ENCODE assay signal across 11 cellular contexts in the genomic region with DNA sequence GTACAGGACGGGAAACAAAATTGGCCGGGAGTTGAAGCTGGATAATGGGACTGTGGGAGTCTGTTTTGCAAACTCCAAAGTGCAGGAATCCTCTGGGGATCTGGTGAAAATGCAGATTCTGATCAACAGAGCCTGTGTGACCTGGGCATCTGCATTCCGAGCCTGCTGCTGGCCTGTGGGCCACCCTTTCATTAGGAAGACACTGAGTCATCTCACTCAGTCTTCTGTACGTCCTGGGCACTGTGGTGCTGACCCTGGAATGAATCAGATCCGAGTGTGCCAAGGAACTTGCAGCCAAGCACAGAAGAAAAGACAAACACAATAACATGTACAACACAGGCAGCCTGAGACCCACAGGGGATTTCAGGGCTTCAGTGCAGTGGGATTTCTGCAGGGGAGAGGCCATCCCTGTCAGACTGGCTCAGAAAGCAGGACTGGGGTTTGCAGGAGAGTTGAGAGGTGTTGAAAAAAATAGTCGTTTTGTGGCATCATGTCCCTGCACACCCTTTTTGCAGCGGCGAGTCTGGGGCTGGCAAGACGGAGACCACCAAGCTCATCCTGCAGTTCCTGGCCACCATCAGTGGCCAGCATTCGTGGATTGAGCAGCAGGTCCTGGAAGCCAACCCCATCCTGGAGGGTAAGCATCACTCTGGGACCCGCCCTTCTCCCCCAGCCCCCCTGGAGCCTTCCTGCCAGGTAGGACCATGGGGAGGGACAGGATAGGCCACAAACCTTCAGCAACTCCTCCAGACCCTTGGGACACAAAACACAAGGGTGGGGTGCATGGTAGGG. TPM values are rescaled to one million over a fixed set of nuclear protein-coding genes. Genes with fewer than 3 reads are reported as not detected.
DNase-seq lines count a peak whose midpoint lies in the region; ATAC-seq and TF ChIP-seq lines count a peak whose summit lies in the region.
"Had no signal": no experiment of that assay in that cellular context is flagged by ENCODE, and none has a peak within 500 bp of the region (broad histone marks: within the 10 kb centered on the region; RNA-seq: fewer than 3 reads in every experiment).

No MANE protein-coding gene starts in this region.

- H3K36me3 Mint-ChIP-seq in activated CD4-positive, alpha-beta T cell treated with anti-CD3 and anti-CD28 coated beads for 36 hours (ENCODE audit: low read depth) = no peaks in the 10 kb centered on the region
- H3K36me3 Mint-ChIP-seq: immature natural killer cell had no signal

- BruUV-seq in A673 (replicated peaks; lab: Mats Ljungman, UMichigan) = no TSS peak

- POLR2A ChIA-PET in SK-N-SH (lab: Yijun Ruan, JAX) (no interaction called here), A673 (lab: Charles Lee; ENCODE audit: low non-redundant PET) (no interaction called here)
- POLR2A ChIA-PET in activated CD4-positive, alpha-beta T cell treated with anti-CD3 and anti-CD28 coated beads for 36 hours (lab: Charles Lee) = no interaction called here

- H3K9me3 ChIP-seq in SK-N-SH (no peaks in the 10 kb centered on the region), A673 (ENCODE audit: low read depth, low read length, poor library complexity, severe bottlenecking) (no peaks in the 10 kb centered on the region)

- H3K27me3 Mint-ChIP-seq in activated CD4-positive, alpha-beta T cell treated with anti-CD3 and anti-CD28 coated beads for 36 hours = peaks cover 2% of the 10 kb centered on the region

- H3K27ac ChIP-seq in SK-N-SH (ENCODE audit: low read depth in 2 of 2, low read length in 1 of 2) (no peak overlapping the region), A673 (ENCODE audit: low read depth, low read length, poor library complexity, severe bottlenecking) (no peak overlapping the region)
- H3K27ac ChIP-seq: parathyroid adenoma had no signal

- no peaks in the 10 kb centered on the region for H3K27me3 ChIP-seq in SK-N-SH (ENCODE audit: insufficient read depth)
- H3K27me3 ChIP-seq in A673 (replicated peaks; ENCODE audit: insufficient read depth, low read depth, low read length, poor library complexity) = no peaks in the 10 kb centered on the region

- H3K4me1 ChIP-seq in SK-N-SH (ENCODE audit: control insufficient read depth in 1 of 2, insufficient read depth in 2 of 2, low read depth in 1 of 2, low read length in 1 of 2) (peaks cover 0 to 8% of the 10 kb centered on the region in 2 experiments; a peak in 2 of 4 replicates), A673 (ENCODE audit: insufficient read depth, low read length, poor library complexity, severe bottlenecking) (no peaks in the 10 kb centered on the region)
- H3K4me1 ChIP-seq: parathyroid adenoma had no signal

- TF ChIP-seq RAD21 in SK-N-SH (IDR thresholded peaks at IDR 0.05; ENCODE audit: low read length) = no peak

- H3K4me3 Mint-ChIP-seq in activated CD4-positive, alpha-beta T cell treated with anti-CD3 and anti-CD28 coated beads for 36 hours = no peak overlapping the region
- H3K4me3 Mint-ChIP-seq: dendritic cell treated with granulocyte-macrophage colony-stimulating factor and Interleukin-4, amounts not matched to agents 40 ng/mL and 50 ng/mL, for 4 days; immature natural killer cell had no signal

- 56% methylated on average over 11 of the region's 11 CpGs for WGBS in SK-N-SH (ENCODE audit: low lambda C conversion rate)

- TF ChIP-seq EP300 in SK-N-SH (IDR thresholded peaks at IDR 0.05; ENCODE audit: borderline replicate concordance in 1 of 2, low read depth in 1 of 2, low read length in 1 of 2) = no peak

- H3K4me1 Mint-ChIP-seq in activated CD4-positive, alpha-beta T cell treated with anti-CD3 and anti-CD28 coated beads for 36 hours = peaks cover under 1% of the 10 kb centered on the region
- H3K4me1 Mint-ChIP-seq: immature natural killer cell had no signal

- H2AFZ ChIP-seq in SK-N-SH (ENCODE audit: low read depth) = no peak overlapping the region
- H2AFZ ChIP-seq: parathyroid adenoma had no signal

- DNase-seq in Caki2 (ENCODE audit: low read depth) (peak; percentile 5), SK-N-SH (no peak), fibroblast of the aortic adventitia (ENCODE audit: low read depth) (peak; percentile 91), pons (ENCODE audit: low spot score) (peak; percentile 37), A673 (ENCODE audit: low spot score) (no peak), COLO829 (ENCODE audit: low spot score) (no peak)
- DNase-seq in activated CD4-positive, alpha-beta T cell treated with anti-CD3 and anti-CD28 coated beads for 36 hours = no peak
- DNase-seq: immature natural killer cell had no signal

- H3K27ac Mint-ChIP-seq in activated CD4-positive, alpha-beta T cell treated with anti-CD3 and anti-CD28 coated beads for 36 hours = no peak overlapping the region
- H3K27ac Mint-ChIP-seq: dendritic cell treated with granulocyte-macrophage colony-stimulating factor and Interleukin-4, amounts not matched to agents 40 ng/mL and 50 ng/mL, for 4 days; immature natural killer cell had no signal

- peak overlapping the region; percentile 51 for H3K4me2 ChIP-seq in SK-N-SH

- H3K4me3 ChIP-seq in SK-N-SH (ENCODE audit: low read depth in 2 of 2, low read length in 1 of 2) (no peak overlapping the region), fibroblast of the aortic adventitia (ENCODE audit: low read depth, low read length) (no peak overlapping the region), A673 (ENCODE audit: low read depth, low read length, poor library complexity, severe bottlenecking) (no peak overlapping the region)

- H3K9ac ChIP-seq in SK-N-SH = no peak overlapping the region
- H3K9ac ChIP-seq: parathyroid adenoma had no signal

- no peaks in the 10 kb centered on the region for H4K20me1 ChIP-seq in SK-N-SH (ENCODE audit: insufficient read depth)

- no peaks in the 10 kb centered on the region for H3K9me3 Mint-ChIP-seq in activated CD4-positive, alpha-beta T cell treated with anti-CD3 and anti-CD28 coated beads for 36 hours (ENCODE audit: low read depth)
- H3K9me3 Mint-ChIP-seq: dendritic cell treated with granulocyte-macrophage colony-stimulating factor and Interleukin-4, amounts not matched to agents 40 ng/mL and 50 ng/mL, for 4 days; immature natural killer cell had no signal

- H3K36me3 ChIP-seq in SK-N-SH (replicated peaks in 1 of 2; ENCODE audit: control insufficient read depth in 1 of 2, insufficient read depth in 2 of 2, low read length in 1 of 2) = no peaks in the 10 kb centered on the region
- H3K36me3 ChIP-seq in A673 (ENCODE audit: insufficient read depth, low read length, poor library complexity, severe bottlenecking) = no peaks in the 10 kb centered on the region

- no peak for ATAC-seq in GM18498 (IDR thresholded peaks at IDR 0.05; ENCODE audit: unreplicated experiment)
- ATAC-seq in activated CD4-positive, alpha-beta T cell treated with anti-CD3 and anti-CD28 coated beads for 36 hours = no peak

- intact Hi-C loops in A673 (cut with micrococcal nuclease; ENCODE audit: unreplicated experiment) = no loop called here
- intact Hi-C loops in activated CD4-positive, alpha-beta T cell treated with anti-CD3 and anti-CD28 coated beads for 36 hours (cut with DNase I, micrococcal nuclease) = loop anchor here in 1 of 2 experiments (5.0 kb wide), 1 partner anchor 508 kb away; no protein-coding TSS in a partner anchor

- no peaks in the 10 kb centered on the region for H3K9me2 ChIP-seq in SK-N-SH

- H3F3A ChIP-seq in SK-N-SH (replicated peaks; ENCODE audit: insufficient read depth) = no peaks in the 10 kb centered on the region

- no peak for TF ChIP-seq CTCF in SK-N-SH (IDR thresholded peaks at IDR 0.05)
- TF ChIP-seq CTCF in fibroblast of the aortic adventitia (IDR thresholded peaks at IDR 0.05; ENCODE audit: insufficient read depth, low read length) = no peak
- TF ChIP-seq CTCF in A673 (conservative IDR thresholded peaks at IDR 0.05; ENCODE audit: low read depth, low read length) = no peak

- in situ Hi-C loops in Caki2 (cut with HindIII; ENCODE audit: low pct_unique_long_range_greater_than_20kb, low sequenced_read_pairs) = no loop called here

- CTCF ChIA-PET in SK-N-SH (lab: Yijun Ruan, JAX) = interaction anchor here (2.1 kb wide), 1 partner anchor 22 kb away, joined by 6 read pairs; no protein-coding TSS in a partner anchor
- CTCF ChIA-PET in A673 (lab: Charles Lee) = no interaction called here
- CTCF ChIA-PET in activated CD4-positive, alpha-beta T cell treated with anti-CD3 and anti-CD28 coated beads for 36 hours (lab: Charles Lee) = no interaction called here

- H3K79me2 ChIP-seq in SK-N-SH (ENCODE audit: insufficient read depth) = no peaks in the 10 kb centered on the region
- H3K79me2 ChIP-seq: parathyroid adenoma had no signal

TF ChIP-seq in SK-N-SH, 30 proteins besides CTCF, POLR2A, EP300 and RAD21 (continues in another document):
- TF ChIP-seq RXRA (IDR thresholded peaks at IDR 0.05; ENCODE audit: borderline replicate concordance, low read depth) (peak; percentile 43; the same call in 1 of the 2 replicates), TEAD4 (IDR thresholded peaks at IDR 0.05; ENCODE audit: borderline replicate concordance, insufficient read depth) (no peak), NFIC (IDR thresholded peaks at IDR 0.05; ENCODE audit: borderline replicate concordance) (peak; percentile 73), FOSL2 (IDR thresholded peaks at IDR 0.05; ENCODE audit: borderline replicate concordance, low read depth) (peak; percentile 87), GABPA (IDR thresholded peaks at IDR 0.05; ENCODE audit: low read depth) (no peak), TCF12 (IDR thresholded peaks at IDR 0.05) (peak; percentile 58)

RNA-seq across cellular contexts. Expression of a gene that starts 34.0 kb away (rescaled TPM):
- total RNA-seq in Caki2 (2014; rRNA removed; shearing (Covaris generic); ENCODE audit: low replicate concordance) = not detected in 2 replicates
- polyA plus RNA-seq in SK-N-SH (2012; rRNA removed) = 0.06 and 0.08 TPM in 2 replicates
- 0.03 and 0.05 TPM in 2 replicates for polyA plus RNA-seq in SK-N-SH (2012; cell fraction: cytosol; rRNA removed)
- polyA plus RNA-seq in SK-N-SH (2012; cell fraction: nucleus; rRNA removed) = 0.29 and 0.42 TPM in 2 replicates
- total RNA-seq in fibroblast of the aortic adventitia (ENCODE audit: low replicate concordance) (0.18 TPM in 1 of 2 replicates, not detected in the other), A673 (2021) (0.24 TPM in 1 of 2 replicates, not detected in the other)
- total RNA-seq in activated CD4-positive, alpha-beta T cell treated with anti-CD3 and anti-CD28 coated beads for 36 hours = 1 to 10 TPM in 1 of 2 experiments, under 1 TPM in 1; 0.75 to 1.5 TPM

RNA-seq across cellular contexts. Expression of a gene that starts 43.2 kb away (rescaled TPM):
- 11.0 and 34.9 TPM in 2 replicates for total RNA-seq in Caki2 (2014; rRNA removed; shearing (Covaris generic); ENCODE audit: low replicate concordance)
- polyA plus RNA-seq in SK-N-SH (2012; rRNA removed) = 24.6 and 30.0 TPM in 2 replicates
- polyA plus RNA-seq in SK-N-SH (2012; cell fraction: cytosol; rRNA removed) = 30.0 and 35.8 TPM in 2 replicates
- polyA plus RNA-seq in SK-N-SH (2012; cell fraction: nucleus; rRNA removed) = 19.8 and 27.7 TPM in 2 replicates
- total RNA-seq in fibroblast of the aortic adventitia (ENCODE audit: low replicate concordance) (37.7 and 176 TPM in 2 replicates), A673 (2021) (66.0 and 67.2 TPM in 2 replicates)
- total RNA-seq in activated CD4-positive, alpha-beta T cell treated with anti-CD3 and anti-CD28 coated beads for 36 hours = 10 to 100 TPM; 49.5 to 55.0 TPM

Comparison
In these comparisons a context has a peak if more than half of its experiments do, and no peak if none do; other contexts are left out.
1. DNase-seq: peak in Caki2 (single experiment), fibroblast of the aortic adventitia (single experiment) and pons (single experiment); none in SK-N-SH (single experiment), A673 (single experiment), activated CD4-positive, alpha-beta T cell treated with anti-CD3 and anti-CD28 coated beads for 36 hours (single experiment) and COLO829 (single experiment).